Comparison of ENCODE assay signal across 8 cellular contexts in the genomic region with DNA sequence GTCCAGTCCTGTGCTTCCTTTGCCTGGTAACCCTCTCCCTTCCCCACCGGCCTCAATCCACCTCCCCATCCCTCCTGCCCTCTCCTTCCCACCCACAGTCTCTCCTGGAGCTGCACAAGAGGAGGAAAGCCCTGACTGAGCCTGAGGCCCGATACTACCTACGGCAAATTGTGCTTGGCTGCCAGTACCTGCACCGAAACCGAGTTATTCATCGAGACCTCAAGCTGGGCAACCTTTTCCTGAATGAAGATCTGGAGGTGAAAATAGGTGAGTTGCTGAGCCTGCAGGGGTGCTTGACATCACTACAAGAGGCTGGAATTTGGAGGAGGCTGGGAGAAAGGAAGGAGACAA. TPM values are rescaled to one million over a fixed set of nuclear protein-coding genes. Genes with fewer than 3 reads are reported as not detected.
DNase-seq lines count a peak whose midpoint lies in the region; ATAC-seq and TF ChIP-seq lines count a peak whose summit lies in the region.

No MANE protein-coding gene starts in this region.

- H3K4me3 Mint-ChIP-seq in activated T-helper 2 cell treated with anti-CD3 and anti-CD28 coated beads, Interferon-gamma antibody, Interleukin-2, Interleukin-4, amounts not matched to agents 10 μg/mL and 5 μg/mL and 100 μg/mL, durations not matched to agents 14 hours and 24 hours and 36 hours (ENCODE audit: low read depth), result peak overlapping the region; percentile 96
- H3K4me3 Mint-ChIP-seq in immature natural killer cell, result peak overlapping the region; percentile 73 to 87 (median 78)

- no peak for ATAC-seq in HG03457 (IDR thresholded peaks at IDR 0.05; ENCODE audit: unreplicated experiment)
- ATAC-seq in HG03045 (IDR thresholded peaks at IDR 0.05; ENCODE audit: unreplicated experiment), result no peak

- H3K9me3 Mint-ChIP-seq in activated T-helper 2 cell treated with anti-CD3 and anti-CD28 coated beads, Interferon-gamma antibody, Interleukin-2, Interleukin-4, amounts not matched to agents 10 μg/mL and 5 μg/mL and 100 μg/mL, durations not matched to agents 14 hours and 24 hours and 36 hours, result no peaks in the 10 kb centered on the region
- no peaks in the 10 kb centered on the region for H3K9me3 Mint-ChIP-seq in immature natural killer cell

- peaks cover 51% of the 10 kb centered on the region for H3K36me3 Mint-ChIP-seq in activated T-helper 2 cell treated with anti-CD3 and anti-CD28 coated beads, Interferon-gamma antibody, Interleukin-2, Interleukin-4, amounts not matched to agents 10 μg/mL and 5 μg/mL and 100 μg/mL, durations not matched to agents 14 hours and 24 hours and 36 hours (ENCODE audit: low read depth)
- H3K36me3 Mint-ChIP-seq in immature natural killer cell, result peaks cover 4 to 14% (median 5%) of the 10 kb centered on the region in 3 donors

- H3K4me3 ChIP-seq in AG10803 (ENCODE audit: low read length) (peak overlapping the region; percentile 75), HFF-Myc (replicated peaks; ENCODE audit: low read depth, low read length) (peak overlapping the region; percentile 80)

- no peaks in the 10 kb centered on the region for H3K27me3 Mint-ChIP-seq in activated T-helper 2 cell treated with anti-CD3 and anti-CD28 coated beads, Interferon-gamma antibody, Interleukin-2, Interleukin-4, amounts not matched to agents 10 μg/mL and 5 μg/mL and 100 μg/mL, durations not matched to agents 14 hours and 24 hours and 36 hours (ENCODE audit: low read depth)
- peaks cover 0 to 3% (median 1%) of the 10 kb centered on the region in 3 donors for H3K27me3 Mint-ChIP-seq in immature natural killer cell (ENCODE audit: low read depth in 3 of 3)

- TF ChIP-seq CTCF in AG10803 (conservative IDR thresholded peaks at IDR 0.05; ENCODE audit: low read length) (no peak), HFF-Myc (IDR thresholded peaks at IDR 0.05; ENCODE audit: low read depth, low read length, missing control alignments) (no peak)

- peak overlapping the region; percentile 17 for H3K27ac Mint-ChIP-seq in activated T-helper 2 cell treated with anti-CD3 and anti-CD28 coated beads, Interferon-gamma antibody, Interleukin-2, Interleukin-4, amounts not matched to agents 10 μg/mL and 5 μg/mL and 100 μg/mL, durations not matched to agents 14 hours and 24 hours and 36 hours
- H3K27ac Mint-ChIP-seq in immature natural killer cell, result no peak overlapping the region

- intact Hi-C loops in activated T-helper 2 cell treated with anti-CD3 and anti-CD28 coated beads, Interferon-gamma antibody, Interleukin-2, Interleukin-4, amounts not matched to agents 10 μg/mL and 5 μg/mL and 100 μg/mL, durations not matched to agents 14 hours and 24 hours and 36 hours (cut with micrococcal nuclease), result loop anchor here (1.0 to 5.0 kb wide), 2 partner anchors 38 to 84 kb away; a partner anchor contains a TSS

- H3K4me1 Mint-ChIP-seq in activated T-helper 2 cell treated with anti-CD3 and anti-CD28 coated beads, Interferon-gamma antibody, Interleukin-2, Interleukin-4, amounts not matched to agents 10 μg/mL and 5 μg/mL and 100 μg/mL, durations not matched to agents 14 hours and 24 hours and 36 hours (ENCODE audit: low read depth), result peaks cover 32% of the 10 kb centered on the region
- peaks cover 14 to 30% of the 10 kb centered on the region in 2 donors for H3K4me1 Mint-ChIP-seq in immature natural killer cell

- DNase-seq in AG10803 (ENCODE audit: low read depth), result no peak
- DNase-seq in HFF-Myc (ENCODE audit: extremely low read depth, low read depth), result no peak
- no peak for DNase-seq in activated T-helper 2 cell treated with anti-CD3 and anti-CD28 coated beads, Interferon-gamma antibody, Interleukin-2, Interleukin-4, amounts not matched to agents 10 μg/mL and 5 μg/mL and 100 μg/mL, durations not matched to agents 14 hours and 24 hours and 36 hours (ENCODE audit: low spot score)
- DNase-seq in immature natural killer cell, result no peak
- DNase-seq in SW 1271 (lab: John Stamatoyannopoulos, UW), result no peak
- no peak for DNase-seq in T-helper 9 cell

RNA-seq across cellular contexts. Expression of a gene that starts 1.3 kb away (rescaled TPM):
- 71.6 and 75.3 TPM in 2 replicates for total RNA-seq in activated T-helper 2 cell treated with anti-CD3 and anti-CD28 coated beads, Interferon-gamma antibody, Interleukin-2, Interleukin-4, amounts not matched to agents 10 μg/mL and 5 μg/mL and 100 μg/mL, durations not matched to agents 14 hours and 24 hours and 36 hours
- polyA plus RNA-seq in immature natural killer cell, result 1 to 10 TPM in 1 of 3 donors, under 1 TPM in 1, not detected in 1; 0.57 to 1.2 TPM

RNA-seq across cellular contexts. Expression of a gene that starts 33.1 kb away (rescaled TPM):
- total RNA-seq in activated T-helper 2 cell treated with anti-CD3 and anti-CD28 coated beads, Interferon-gamma antibody, Interleukin-2, Interleukin-4, amounts not matched to agents 10 μg/mL and 5 μg/mL and 100 μg/mL, durations not matched to agents 14 hours and 24 hours and 36 hours, result not detected in 2 replicates
- polyA plus RNA-seq in immature natural killer cell, result not detected

RNA-seq across cellular contexts. Expression of a gene that starts 38.7 kb away (rescaled TPM):
- total RNA-seq in activated T-helper 2 cell treated with anti-CD3 and anti-CD28 coated beads, Interferon-gamma antibody, Interleukin-2, Interleukin-4, amounts not matched to agents 10 μg/mL and 5 μg/mL and 100 μg/mL, durations not matched to agents 14 hours and 24 hours and 36 hours, result 86.5 and 88.4 TPM in 2 replicates
- 10 to 100 TPM; 51.9 to 77.8 (median 53.9) TPM for polyA plus RNA-seq in immature natural killer cell

RNA-seq across cellular contexts. Expression of a gene that starts 38.9 kb away (rescaled TPM):
- 25.6 and 30.8 TPM in 2 replicates for total RNA-seq in activated T-helper 2 cell treated with anti-CD3 and anti-CD28 coated beads, Interferon-gamma antibody, Interleukin-2, Interleukin-4, amounts not matched to agents 10 μg/mL and 5 μg/mL and 100 μg/mL, durations not matched to agents 14 hours and 24 hours and 36 hours
- polyA plus RNA-seq in immature natural killer cell, result 10 to 100 TPM in 1 of 3 donors, 1 to 10 TPM in 2; 3.3 to 12.6 (median 8.2) TPM
